ENCODE assay signal across 11 cellular contexts in genomic region chr20:14712302-14712739, GRCh38.
DNase-seq lines count a peak whose midpoint lies in the region; ATAC-seq, FAIRE-seq and TF ChIP-seq lines count a peak whose summit lies in the region.
"Had no signal": no experiment of that assay in that cellular context is flagged by ENCODE, and none has a peak within 500 bp of the region (broad histone marks: within the 10 kb centered on the region; RNA-seq: fewer than 3 reads in every experiment).

No MANE protein-coding gene starts in this region.

- in situ Hi-C loops in astrocyte of the spinal cord (cut with HindIII; ENCODE audit: low sequenced_read_pairs) = no loop called here

- H3K27me3 Mint-ChIP-seq in CD14-positive monocyte (ENCODE audit: low read depth in 3 of 3) = peaks cover 0 to 1% (median 0%) of the 10 kb centered on the region in 3 donors
- H3K27me3 Mint-ChIP-seq: activated CD4-positive, alpha-beta memory T cell treated with anti-CD3 and anti-CD28 coated beads for 36 hours had no signal

- TF ChIP-seq CTCF in astrocyte of the spinal cord (IDR thresholded peaks at IDR 0.05; ENCODE audit: low read depth, low read length) (no peak), kidney (IDR thresholded peaks at IDR 0.05; ENCODE audit: borderline replicate concordance, extremely low read depth, insufficient read depth) (no peak), upper lobe of right lung (IDR thresholded peaks at IDR 0.05) (no peak), CD14-positive monocyte (IDR thresholded peaks at IDR 0.05) (no peak), BE2C (IDR thresholded peaks at IDR 0.05; ENCODE audit: low read depth, low read length) (no peak)

- H3K4me3 ChIP-seq in astrocyte of the spinal cord (ENCODE audit: low read depth, low read length) = no peak overlapping the region
- H3K4me3 ChIP-seq in kidney (ENCODE audit: low read length in 2 of 2) = peak overlapping the region; percentile 12 to 28
- H3K4me3 ChIP-seq in upper lobe of right lung = no peak overlapping the region
- no peak overlapping the region for H3K4me3 ChIP-seq in BE2C (ENCODE audit: low read depth, low read length)
- H3K4me3 ChIP-seq: heart left ventricle, ovary had no signal

- H3K36me3 Mint-ChIP-seq in CD14-positive monocyte = no peaks in the 10 kb centered on the region
- H3K36me3 Mint-ChIP-seq: activated CD4-positive, alpha-beta memory T cell treated with anti-CD3 and anti-CD28 coated beads for 36 hours had no signal

- DNase-seq in HTR-8/SVneo (ENCODE audit: insufficient read length, low spot score) (peak; percentile 7), astrocyte of the spinal cord (ENCODE audit: low read depth, low spot score) (peak; percentile 40), kidney (no peak), upper lobe of right lung (no peak), CD14-positive monocyte (ENCODE audit: low spot score) (no peak), BE2C (no peak)
- DNase-seq: activated CD4-positive, alpha-beta memory T cell treated with anti-CD3 and anti-CD28 coated beads for 36 hours; heart left ventricle; NCI-H1092; ovary had no signal

- intact Hi-C loops in kidney (cut with DNase I) = no loop called here
- intact Hi-C loops in upper lobe of right lung (cut with DNase I) = no loop called here
- intact Hi-C loops in CD14-positive monocyte (cut with micrococcal nuclease) = no loop called here

- ATAC-seq in upper lobe of right lung (peak; percentile 70), GM21528 (IDR thresholded peaks at IDR 0.05; ENCODE audit: low FRiP score, unreplicated experiment) (no peak)
- ATAC-seq: heart left ventricle had no signal

- no peak overlapping the region for H3K27ac Mint-ChIP-seq in CD14-positive monocyte
- H3K27ac Mint-ChIP-seq: activated CD4-positive, alpha-beta memory T cell treated with anti-CD3 and anti-CD28 coated beads for 36 hours had no signal

- no peak overlapping the region for H3K4me3 Mint-ChIP-seq in CD14-positive monocyte
- H3K4me3 Mint-ChIP-seq: activated CD4-positive, alpha-beta memory T cell treated with anti-CD3 and anti-CD28 coated beads for 36 hours had no signal

- H3K9me3 Mint-ChIP-seq in CD14-positive monocyte = peaks cover 0 to 10% (median 5%) of the 10 kb centered on the region in 7 donors

- H3K36me3 ChIP-seq in kidney (ENCODE audit: control insufficient read depth in 1 of 2, insufficient read depth in 2 of 2, low read length in 2 of 2) (no peaks in the 10 kb centered on the region), upper lobe of right lung (no peaks in the 10 kb centered on the region), BE2C (no peaks in the 10 kb centered on the region)
- H3K36me3 ChIP-seq: heart left ventricle, ovary had no signal

- H3K9me3 ChIP-seq in kidney (ENCODE audit: control insufficient read depth in 1 of 2, low read length in 2 of 2) (no peaks in the 10 kb centered on the region), upper lobe of right lung (no peaks in the 10 kb centered on the region), BE2C (no peaks in the 10 kb centered on the region)
- H3K9me3 ChIP-seq: heart left ventricle, ovary had no signal

- peak overlapping the region in 1 of 2 donors; percentile 57 for H3K27ac ChIP-seq in kidney (ENCODE audit: low read depth in 2 of 2, low read length in 2 of 2)
- no peak overlapping the region for H3K27ac ChIP-seq in upper lobe of right lung
- H3K27ac ChIP-seq: heart left ventricle, ovary had no signal

- FAIRE-seq in HTR-8/SVneo (lab: Jason Lieb, UNC) (no peak), kidney (lab: Jason Lieb, UNC) (no peak)

- H3K4me1 ChIP-seq in kidney (ENCODE audit: control insufficient read depth in 1 of 2, insufficient read depth in 1 of 2, low read depth in 1 of 2, low read length in 2 of 2) (peaks cover 0 to 16% of the 10 kb centered on the region in 2 donors), upper lobe of right lung (peaks cover 8% of the 10 kb centered on the region), BE2C (no peaks in the 10 kb centered on the region)
- H3K4me1 ChIP-seq: heart left ventricle had no signal

- H3K4me1 Mint-ChIP-seq in CD14-positive monocyte = no peaks in the 10 kb centered on the region

- H3K9ac ChIP-seq in kidney (ENCODE audit: low read length in 2 of 2) = no peak overlapping the region

- H3K27me3 ChIP-seq in upper lobe of right lung (no peaks in the 10 kb centered on the region), BE2C (no peaks in the 10 kb centered on the region)
- H3K27me3 ChIP-seq: heart left ventricle, ovary had no signal

Comparison
In these comparisons a context has a peak if more than half of its experiments do, and no peak if none do; other contexts are left out.
1. DNase-seq: peak in HTR-8/SVneo (single experiment) and astrocyte of the spinal cord (single experiment); none in kidney (single experiment), upper lobe of right lung (single experiment), CD14-positive monocyte (single experiment) and BE2C (single experiment).
2. H3K4me3 ChIP-seq: peak in kidney (2 of 2); none in astrocyte of the spinal cord (single experiment), upper lobe of right lung (single experiment) and BE2C (single experiment).